ENCODE assay signal across 8 cellular contexts in the genomic region with DNA sequence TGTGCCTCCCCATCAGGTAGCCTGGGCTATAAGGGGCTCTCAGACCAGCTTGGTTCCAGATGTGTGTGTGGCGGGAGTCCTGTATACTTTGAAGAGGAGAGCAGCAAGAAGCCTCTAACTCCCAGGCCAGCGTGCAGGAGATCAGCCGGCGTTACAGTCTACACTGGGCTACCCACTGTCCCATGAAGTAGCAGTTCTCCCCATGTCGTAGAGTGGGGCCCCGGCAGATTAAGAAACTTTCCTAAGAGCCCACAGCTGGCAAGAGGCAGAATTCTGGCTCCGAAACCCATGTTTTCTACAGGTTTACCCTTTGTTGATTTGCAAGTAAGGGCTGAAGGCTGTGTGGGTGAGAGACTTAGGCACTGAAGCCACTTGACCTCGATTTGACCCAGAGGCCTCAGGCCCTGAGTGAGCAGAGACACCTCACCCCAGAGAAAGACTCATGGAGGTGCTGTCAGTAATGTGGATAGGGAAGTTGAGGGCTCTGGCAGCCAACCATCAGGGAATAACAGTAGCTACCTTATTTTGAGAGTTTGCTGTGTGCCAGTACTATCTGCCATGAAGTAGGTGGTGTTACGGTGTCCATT. TPM values are rescaled to one million over a fixed set of nuclear protein-coding genes. Genes with fewer than 3 reads are reported as not detected.
DNase-seq lines count a peak whose midpoint lies in the region; ATAC-seq and TF ChIP-seq lines count a peak whose summit lies in the region.

No MANE protein-coding gene starts in this region.

- peak in 4 of 6 experiments; percentile 30 to 62 (median 48) for DNase-seq in stimulated activated naive CD4-positive, alpha-beta T cell (lab: John Stamatoyannopoulos, UW)
- DNase-seq in stimulated activated naive CD4-positive, alpha-beta T cell treated with Interleukin-2 at 50 U/mL for 16 hours (lab: John Stamatoyannopoulos, UW) = no peak
- DNase-seq in SK-N-MC (ENCODE audit: low read depth, low spot score) (no peak), epithelial cell of prostate (ENCODE audit: low read depth, low spot score) (no peak), prostate gland (ENCODE audit: low spot score) (no peak), NCI-H2081 treated with DMSO at 0.1 percent for 48 hours (lab: John Stamatoyannopoulos, UW) (no peak), D341Med (ENCODE audit: low spot score) (no peak)

- TF ChIP-seq POLR2A in prostate gland (IDR thresholded peaks at IDR 0.05) = no peak

- ATAC-seq in HG03520 (IDR thresholded peaks at IDR 0.05; ENCODE audit: unreplicated experiment) = no peak

- H3K9me3 ChIP-seq in SK-N-MC (ENCODE audit: low read depth, low read length) = no peaks in the 10 kb centered on the region
- no peaks in the 10 kb centered on the region for H3K9me3 ChIP-seq in prostate gland

- TF ChIP-seq CTCF in prostate gland (IDR thresholded peaks at IDR 0.05) = no peak

- WGBS in prostate gland = 43% methylated on average over 9 of the region's 9 CpGs

- peak overlapping the region; percentile 56 for H3K9ac ChIP-seq in SK-N-MC (ENCODE audit: insufficient read length)

- intact Hi-C loops in prostate gland (cut with DNase I) = loop anchor here (5.0 kb wide), 3 partner anchors 59 to 94 kb away; a partner anchor contains a TSS

- H3K27me3 ChIP-seq in prostate gland (replicated peaks; ENCODE audit: insufficient read depth) = no peaks in the 10 kb centered on the region

- H3K4me3 ChIP-seq in SK-N-MC (peak overlapping the region; percentile 90), prostate gland (peak overlapping the region; percentile 88 to 93)

- peaks cover 11% of the 10 kb centered on the region for H3K4me1 ChIP-seq in prostate gland (replicated peaks)

- H3K36me3 ChIP-seq in SK-N-MC (ENCODE audit: insufficient read depth, low read length) (no peaks in the 10 kb centered on the region), prostate gland (no peaks in the 10 kb centered on the region)

- H3K27ac ChIP-seq in SK-N-MC (no peak overlapping the region), epithelial cell of prostate (peak overlapping the region; percentile 98), prostate gland (peak overlapping the region; percentile 97)

RNA-seq across cellular contexts. Expression of a gene that starts 0.9 kb away (rescaled TPM):
- total RNA-seq in prostate gland = 100 to 1,000 TPM; 153 to 185 TPM

Comparison
In these comparisons a context has a peak if more than half of its experiments do, and no peak if none do; other contexts are left out.
1. DNase-seq: peak in stimulated activated naive CD4-positive, alpha-beta T cell (4 of 6); none in stimulated activated naive CD4-positive, alpha-beta T cell treated with Interleukin-2 at 50 U/mL for 16 hours (single experiment), SK-N-MC (single experiment), epithelial cell of prostate (single experiment), prostate gland (single experiment), NCI-H2081 treated with DMSO at 0.1 percent for 48 hours (single experiment) and D341Med (single experiment).